8 cellular contexts compared by ENCODE assay signal in the genomic region with DNA sequence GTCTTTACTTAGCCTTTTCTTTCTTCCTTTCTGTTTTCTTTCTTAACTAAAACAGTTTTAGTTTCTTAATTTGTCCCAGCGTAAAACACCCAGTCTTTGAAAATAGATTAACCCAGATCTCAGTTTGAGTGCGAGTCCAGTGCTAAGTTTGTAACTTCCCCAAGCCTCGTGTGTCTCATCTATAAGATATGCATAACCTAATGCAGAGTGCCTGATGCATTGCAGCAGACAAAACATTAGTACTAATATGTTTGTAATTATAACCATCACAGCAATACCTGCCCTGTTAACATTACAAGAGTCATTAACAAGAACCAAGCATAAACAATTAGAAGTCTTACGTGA. TPM values are rescaled to one million over a fixed set of nuclear protein-coding genes. Genes with fewer than 3 reads are reported as not detected.
DNase-seq lines count a peak whose midpoint lies in the region; ATAC-seq and TF ChIP-seq lines count a peak whose summit lies in the region.

No MANE protein-coding gene starts in this region.

- H3K9ac ChIP-seq in OCI-LY1 (ENCODE audit: low read length) (peak overlapping the region; percentile 72), muscle layer of colon (ENCODE audit: low read length) (peak overlapping the region; percentile 7)

- no peaks in the 10 kb centered on the region for H3K9me3 ChIP-seq in heart left ventricle
- H3K9me3 ChIP-seq in OCI-LY1 (ENCODE audit: low read length): no peaks in the 10 kb centered on the region
- no peaks in the 10 kb centered on the region for H3K9me3 ChIP-seq in muscle layer of colon (ENCODE audit: low read length)

- H3K27me3 ChIP-seq in heart left ventricle (peaks cover 0 to 28% (median 0%) of the 10 kb centered on the region in 9 donors), OCI-LY1 (ENCODE audit: insufficient read depth, low read length) (no peaks in the 10 kb centered on the region), muscle layer of colon (ENCODE audit: control insufficient read depth in 1 of 2, insufficient read depth in 2 of 2, low read length in 2 of 2) (no peaks in the 10 kb centered on the region)

- H3K4me2 ChIP-seq in OCI-LY1 (ENCODE audit: low read length): peak overlapping the region; percentile 90

- H3K36me3 ChIP-seq in heart left ventricle: no peaks in the 10 kb centered on the region
- no peaks in the 10 kb centered on the region for H3K36me3 ChIP-seq in OCI-LY1 (ENCODE audit: insufficient read depth, low read length)
- H3K36me3 ChIP-seq in muscle layer of colon (ENCODE audit: insufficient read depth, low read length): no peaks in the 10 kb centered on the region

- H3K4me1 ChIP-seq in heart left ventricle: peaks cover 0 to 30% (median 13%) of the 10 kb centered on the region in 12 donors
- H3K4me1 ChIP-seq in OCI-LY1 (ENCODE audit: insufficient read depth, low read length, severe bottlenecking): peaks cover 35% of the 10 kb centered on the region
- peaks cover 15% of the 10 kb centered on the region for H3K4me1 ChIP-seq in muscle layer of colon (ENCODE audit: insufficient read depth, low read length)

- TF ChIP-seq POLR2A in heart left ventricle (IDR thresholded peaks at IDR 0.05): no peak

- no peaks in the 10 kb centered on the region for H3K9me2 ChIP-seq in OCI-LY1 (ENCODE audit: low read depth, low read length)

- TF ChIP-seq CTCF in heart left ventricle (IDR thresholded peaks at IDR 0.05) (no peak), OCI-LY1 (IDR thresholded peaks at IDR 0.05; ENCODE audit: low read length) (no peak)

- H3K27ac ChIP-seq in heart left ventricle (peak overlapping the region; percentile 38 to 89 (median 84)), OCI-LY1 (ENCODE audit: low read depth, low read length, poor library complexity, severe bottlenecking) (peak overlapping the region; percentile 59), muscle layer of colon (ENCODE audit: low read depth, low read length) (peak overlapping the region; percentile 67)

- H3K4me3 ChIP-seq in heart left ventricle (peak overlapping the region; percentile 34 to 97 (median 70)), OCI-LY1 (ENCODE audit: low read depth, low read length, poor library complexity, severe bottlenecking) (peak overlapping the region; percentile 86), muscle layer of colon (ENCODE audit: low read depth in 1 of 2, low read length in 2 of 2) (peak overlapping the region; percentile 63 to 71)

- no peaks in the 10 kb centered on the region for H4K20me1 ChIP-seq in OCI-LY1 (ENCODE audit: insufficient read depth, low read length)

- DNase-seq in heart left ventricle (no peak), cardiac septum (ENCODE audit: low spot score) (no peak), dedifferentiated amniotic fluid mesenchymal stem cell (ENCODE audit: extremely low spot score) (peak; percentile 33), cerebellar nuclear complex (lab: John Stamatoyannopoulos, UW) (no peak), hypothalamus (lab: John Stamatoyannopoulos, UW) (no peak)

- intact Hi-C loops in heart left ventricle (cut with DNase I): loop anchor here (2.0 to 10.0 kb wide), 14 partner anchors 125 to 1075 kb away; no protein-coding TSS in a partner anchor
- intact Hi-C loops in cardiac septum (cut with DNase I): loop anchor here (2.0 to 5.0 kb wide), 2 partner anchors 377 to 1083 kb away; a partner anchor contains a TSS

- ATAC-seq in heart left ventricle (no peak), GM19397 (IDR thresholded peaks at IDR 0.05; ENCODE audit: unreplicated experiment) (no peak)

- 14 to 36% (median 25%) methylated on average over 4 of the region's 4 CpGs for WGBS in heart left ventricle, 4 donors

- no peak overlapping the region for H2AFZ ChIP-seq in OCI-LY1 (ENCODE audit: low read length)

- peaks cover 8% of the 10 kb centered on the region; the same call in 1 of the 2 replicates for H3K79me2 ChIP-seq in OCI-LY1 (ENCODE audit: insufficient read depth, low read length)

- no peaks in the 10 kb centered on the region for H3F3A ChIP-seq in OCI-LY1 (ENCODE audit: insufficient read depth, low read length)

RNA-seq across cellular contexts. Expression of a gene that starts 0.5 kb away (rescaled TPM):
- total RNA-seq in heart left ventricle (10 to 100 TPM; 10.3 to 16.3 (median 13.5) TPM), cardiac septum (17.8 TPM)
- 10 to 100 TPM; 11.9 to 14.3 TPM for polyA plus RNA-seq in heart left ventricle
